Comparison of ENCODE assay signal across 8 cellular contexts in the genomic region with DNA sequence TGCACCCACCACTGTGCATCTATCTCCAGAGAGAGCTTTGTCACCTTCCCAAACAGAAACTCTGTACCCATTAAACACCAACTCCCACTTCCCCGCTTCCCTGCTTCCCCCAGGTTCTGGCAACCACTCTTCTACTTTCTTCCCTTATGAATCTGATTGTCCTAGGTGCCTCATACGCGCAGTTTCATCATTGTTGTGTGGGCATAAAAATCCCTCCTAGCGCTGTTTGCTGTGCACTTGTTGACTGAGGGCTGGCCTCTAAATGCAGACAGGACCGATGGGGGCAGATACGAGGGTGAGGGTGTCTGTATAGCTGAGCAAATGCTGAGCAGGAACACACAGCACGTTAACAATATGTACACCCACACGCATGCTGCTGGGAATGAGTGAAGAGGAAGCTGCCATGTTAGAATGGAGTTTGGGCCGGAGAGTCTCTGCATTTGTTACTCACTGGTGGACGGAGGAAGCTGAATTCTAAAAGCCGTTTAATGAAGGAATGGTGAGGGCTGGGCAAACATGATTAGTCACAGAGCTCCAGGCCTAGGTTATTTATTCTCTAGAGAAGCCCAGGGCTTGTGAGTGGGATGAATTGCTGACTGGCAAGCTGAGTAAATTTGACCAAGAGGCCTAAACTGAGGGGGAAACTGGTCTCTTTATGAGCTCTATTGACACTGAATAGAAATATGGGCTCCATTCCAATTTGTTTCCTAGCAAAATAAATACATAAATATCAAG.
DNase-seq lines count a peak whose midpoint lies in the region; ATAC-seq and TF ChIP-seq lines count a peak whose summit lies in the region.

No MANE protein-coding gene starts in this region.

- peak; percentile 41 for DNase-seq in AG08395 (ENCODE audit: low spot score)
- DNase-seq in NCI-H1417 treated with DMSO at 0.1 percent for 48 hours (lab: John Stamatoyannopoulos, UW) = peak; percentile 67
- DNase-seq in chondrocyte (ENCODE audit: low spot score) = no peak
- DNase-seq in medulla oblongata (ENCODE audit: extremely low spot score) = peak; percentile 2
- DNase-seq in G401 (ENCODE audit: low spot score) = no peak
- no peak for DNase-seq in A172 (ENCODE audit: low spot score)
- DNase-seq in glutamatergic neuron = no peak

- H3K27me3 Mint-ChIP-seq in chondrocyte (ENCODE audit: low read depth) = no peaks in the 10 kb centered on the region
- no peaks in the 10 kb centered on the region for H3K27me3 Mint-ChIP-seq in glutamatergic neuron (ENCODE audit: unreplicated experiment)

- H3K36me3 Mint-ChIP-seq in chondrocyte (ENCODE audit: low read depth) = no peaks in the 10 kb centered on the region
- H3K36me3 Mint-ChIP-seq in glutamatergic neuron (ENCODE audit: unreplicated experiment) = no peaks in the 10 kb centered on the region

- in situ Hi-C loops in G401 (cut with HindIII; ENCODE audit: low sequenced_read_pairs) = no loop called here

- peaks cover 27% of the 10 kb centered on the region for H3K4me1 Mint-ChIP-seq in chondrocyte (ENCODE audit: low read depth)
- peaks cover 4% of the 10 kb centered on the region for H3K4me1 Mint-ChIP-seq in glutamatergic neuron (ENCODE audit: low read depth, unreplicated experiment)

- no peak for ATAC-seq in HG03442 (IDR thresholded peaks at IDR 0.05; ENCODE audit: unreplicated experiment)

- H3K27ac Mint-ChIP-seq in chondrocyte (ENCODE audit: unreplicated experiment) = peak overlapping the region; percentile 87
- no peak overlapping the region for H3K27ac Mint-ChIP-seq in glutamatergic neuron (ENCODE audit: unreplicated experiment)

- peaks cover 7% of the 10 kb centered on the region for H3K9me3 Mint-ChIP-seq in chondrocyte (ENCODE audit: low read depth)
- no peaks in the 10 kb centered on the region for H3K9me3 Mint-ChIP-seq in glutamatergic neuron (ENCODE audit: unreplicated experiment)

- TF ChIP-seq CTCF in chondrocyte (IDR thresholded peaks at IDR 0.05) (no peak), glutamatergic neuron (IDR thresholded peaks at IDR 0.05; ENCODE audit: partially characterized antibody, unreplicated experiment) (no peak)

- H3K4me3 Mint-ChIP-seq in chondrocyte (ENCODE audit: unreplicated experiment) (no peak overlapping the region), glutamatergic neuron (ENCODE audit: unreplicated experiment) (no peak overlapping the region)

Comparison
In these comparisons a context has a peak if more than half of its experiments do, and no peak if none do; other contexts are left out.
1. DNase-seq: peak in AG08395 (single experiment), NCI-H1417 treated with DMSO at 0.1 percent for 48 hours (single experiment) and medulla oblongata (single experiment); none in chondrocyte (single experiment), G401 (single experiment), A172 (single experiment) and glutamatergic neuron (single experiment).